In genomic region chr5:149452665-149453617, GRCh38 we compare ENCODE assay signal across 11 cellular contexts.
DNase-seq lines count a peak whose midpoint lies in the region; ATAC-seq and TF ChIP-seq lines count a peak whose summit lies in the region.
"Had no signal": no experiment of that assay in that cellular context is flagged by ENCODE, and none has a peak within 500 bp of the region (broad histone marks: within the 10 kb centered on the region; RNA-seq: fewer than 3 reads in every experiment).

No MANE protein-coding gene starts in this region.

- peak overlapping the region; percentile 95 for H3K27ac Mint-ChIP-seq in endothelial cell (ENCODE audit: unreplicated experiment)
- H3K27ac Mint-ChIP-seq: activated T-cell treated with anti-CD3 and anti-CD28 coated beads, Interleukin-2, amount 50 U/mL, for 24 hours; natural killer cell had no signal

- peaks cover 13% of the 10 kb centered on the region for H3K27me3 Mint-ChIP-seq in endothelial cell (ENCODE audit: unreplicated experiment)
- H3K27me3 Mint-ChIP-seq: activated T-cell treated with anti-CD3 and anti-CD28 coated beads, Interleukin-2, amount 50 U/mL, for 24 hours had no signal

- H3K4me1 Mint-ChIP-seq in endothelial cell (ENCODE audit: unreplicated experiment) = peaks cover 60% of the 10 kb centered on the region
- H3K4me1 Mint-ChIP-seq: natural killer cell had no signal

- no peak overlapping the region for H3K4me3 Mint-ChIP-seq in endothelial cell (ENCODE audit: unreplicated experiment)
- H3K4me3 Mint-ChIP-seq: activated T-cell treated with anti-CD3 and anti-CD28 coated beads, Interleukin-2, amount 50 U/mL, for 24 hours; natural killer cell had no signal

- no peaks in the 10 kb centered on the region for H3K27me3 ChIP-seq in MG63
- no peaks in the 10 kb centered on the region for H3K27me3 ChIP-seq in upper lobe of right lung

- H3K9me3 ChIP-seq in MG63 = no peaks in the 10 kb centered on the region
- no peaks in the 10 kb centered on the region for H3K9me3 ChIP-seq in upper lobe of right lung

- H3K4me3 ChIP-seq in MG63 (no peak overlapping the region), upper lobe of right lung (no peak overlapping the region)

- no peaks in the 10 kb centered on the region for H3K9me3 Mint-ChIP-seq in endothelial cell (ENCODE audit: unreplicated experiment)
- H3K9me3 Mint-ChIP-seq: activated T-cell treated with anti-CD3 and anti-CD28 coated beads, Interleukin-2, amount 50 U/mL, for 24 hours; natural killer cell had no signal

- peak overlapping the region; percentile 78 for H3K27ac ChIP-seq in upper lobe of right lung

- TF ChIP-seq CTCF in endothelial cell (IDR thresholded peaks at IDR 0.05; ENCODE audit: unreplicated experiment) (no peak), upper lobe of right lung (IDR thresholded peaks at IDR 0.05) (no peak)

- H3K36me3 ChIP-seq in MG63 (no peaks in the 10 kb centered on the region), upper lobe of right lung (no peaks in the 10 kb centered on the region)

- H3K36me3 Mint-ChIP-seq in endothelial cell (ENCODE audit: low read depth, unreplicated experiment) = no peaks in the 10 kb centered on the region
- H3K36me3 Mint-ChIP-seq: natural killer cell had no signal

- intact Hi-C loops in upper lobe of right lung (cut with DNase I) = no loop called here

- DNase-seq in MG63 = peak; percentile 86
- no peak for DNase-seq in endothelial cell (ENCODE audit: low spot score)
- peak; percentile 71 to 95 for DNase-seq in lung microvascular endothelial cell (ENCODE audit: low read depth in 2 of 2)
- DNase-seq in upper lobe of right lung = no peak
- no peak for DNase-seq in NCI-H524 (lab: John Stamatoyannopoulos, UW)
- no peak for DNase-seq in NCI-H526 treated with DMSO at 0.1 percent for 48 hours (lab: John Stamatoyannopoulos, UW)
- no peak for DNase-seq in C1 segment of cervical spinal cord (lab: John Stamatoyannopoulos, UW)
- DNase-seq: activated T-cell treated with anti-CD3 and anti-CD28 coated beads, Interleukin-2, amount 50 U/mL, for 24 hours; natural killer cell; NCI-H1694 treated with DMSO at 0.1 percent for 48 hours had no signal

- ATAC-seq in upper lobe of right lung (peak; percentile 7), GM21576 (IDR thresholded peaks at IDR 0.05; ENCODE audit: unreplicated experiment) (no peak)
- ATAC-seq: natural killer cell had no signal

- peaks cover 51% of the 10 kb centered on the region for H3K4me1 ChIP-seq in upper lobe of right lung

Comparison
In these comparisons a context has a peak if more than half of its experiments do, and no peak if none do; other contexts are left out.
1. DNase-seq: peak in MG63 (single experiment) and lung microvascular endothelial cell (2 of 2); none in endothelial cell (single experiment), upper lobe of right lung (single experiment), NCI-H524 (0 of 2), NCI-H526 treated with DMSO at 0.1 percent for 48 hours (single experiment) and C1 segment of cervical spinal cord (0 of 14).